18 cellular contexts compared by ENCODE assay signal in genomic region chr14:50340945-50341344, GRCh38. TPM values are rescaled to one million over a fixed set of nuclear protein-coding genes. Genes with fewer than 3 reads are reported as not detected.
DNase-seq lines count a peak whose midpoint lies in the region; ATAC-seq and TF ChIP-seq lines count a peak whose summit lies in the region.
"Had no signal": no experiment of that assay in that cellular context is flagged by ENCODE, and none has a peak within 500 bp of the region (broad histone marks: within the 10 kb centered on the region; RNA-seq: fewer than 3 reads in every experiment).

No MANE protein-coding gene starts in this region.

- no peaks in the 10 kb centered on the region for H3K79me2 ChIP-seq in DOHH2 (ENCODE audit: control insufficient read depth, low read length)
- H3K79me2 ChIP-seq in neural progenitor cell (ENCODE audit: low read depth) = no peaks in the 10 kb centered on the region

- no peak for TF ChIP-seq POLR2A in IMR-90 (IDR thresholded peaks at IDR 0.05; ENCODE audit: low read depth, low read length)

- H2BK5ac ChIP-seq in IMR-90 (ENCODE audit: low read depth, low read length, poor library complexity, severe bottlenecking) = no peak overlapping the region

- H3K4me1 ChIP-seq in DOHH2 (ENCODE audit: control insufficient read depth, low read length) (peaks cover 6% of the 10 kb centered on the region), IMR-90 (ENCODE audit: control insufficient read depth, insufficient read depth, low read length) (peaks cover 21% of the 10 kb centered on the region), neural progenitor cell (peaks cover 26% of the 10 kb centered on the region)

- H3K4ac ChIP-seq in IMR-90 (ENCODE audit: low read depth, low read length) = peak overlapping the region; percentile 33; the same call in 1 of the 2 replicates

- no peaks in the 10 kb centered on the region for H3K9me2 ChIP-seq in DOHH2 (replicated peaks; ENCODE audit: control insufficient read depth, low read length)

- H4K91ac ChIP-seq in IMR-90 (ENCODE audit: insufficient read depth, low read depth, low read length) = no peak overlapping the region

- H3K36me3 Mint-ChIP-seq in activated naive CD8-positive, alpha-beta T cell treated with anti-CD3 and anti-CD28 coated beads, Interleukin-2, amount 50 U/mL, for 24 hours (ENCODE audit: low read depth) = peaks cover 1% of the 10 kb centered on the region
- H3K36me3 Mint-ChIP-seq in neural progenitor cell = no peaks in the 10 kb centered on the region

- H3K4me3 ChIP-seq in DOHH2 (ENCODE audit: low read length) = no peak overlapping the region
- H3K4me3 ChIP-seq in IMR-90 (ENCODE audit: insufficient read depth, low read depth, low read length) = no peak overlapping the region
- H3K4me3 ChIP-seq in neural progenitor cell = no peak overlapping the region

- peaks cover 17% of the 10 kb centered on the region for H3K9me1 ChIP-seq in IMR-90 (ENCODE audit: insufficient read depth, low read length)

- no peak overlapping the region for H3K14ac ChIP-seq in IMR-90 (replicated peaks; ENCODE audit: low read depth, low read length)

- POLR2A ChIA-PET in IMR-90 (lab: Charles Lee; ENCODE audit: unreplicated experiment) = no interaction called here

- H3K9ac ChIP-seq in IMR-90 (ENCODE audit: low read depth, low read length) (no peak overlapping the region), neural progenitor cell (no peak overlapping the region)

- no peak overlapping the region for H2BK120ac ChIP-seq in IMR-90 (ENCODE audit: low read depth, low read length)

- H3K4me2 ChIP-seq in DOHH2 (ENCODE audit: low read length) = no peak overlapping the region
- H3K4me2 ChIP-seq in IMR-90 (ENCODE audit: low read depth, low read length) = no peak overlapping the region
- H3K4me2 ChIP-seq in neural progenitor cell = no peak overlapping the region

- 91% methylated on average over 8 of the region's 9 CpGs; no CpG with 5 or more reads in 1 of the 2 experiments for WGBS in IMR-90 (ENCODE audit: extremely low coverage in 2 of 2, insufficient read length in 1 of 2), 2 experiments

- H3K36me3 ChIP-seq in DOHH2 (ENCODE audit: control insufficient read depth, low read length) (no peaks in the 10 kb centered on the region), IMR-90 (ENCODE audit: control insufficient read depth, insufficient read depth, low read length) (no peaks in the 10 kb centered on the region), neural progenitor cell (no peaks in the 10 kb centered on the region)

- H4K20me1 ChIP-seq in DOHH2 (ENCODE audit: control insufficient read depth, insufficient read depth, low read depth, low read length) (no peaks in the 10 kb centered on the region), IMR-90 (ENCODE audit: insufficient read depth, low read length) (no peaks in the 10 kb centered on the region), neural progenitor cell (ENCODE audit: low read depth) (no peaks in the 10 kb centered on the region)

- peaks cover 36% of the 10 kb centered on the region for H3K4me1 Mint-ChIP-seq in activated naive CD8-positive, alpha-beta T cell treated with anti-CD3 and anti-CD28 coated beads, Interleukin-2, amount 50 U/mL, for 24 hours
- H3K4me1 Mint-ChIP-seq in neural progenitor cell = peaks cover 15% of the 10 kb centered on the region

- no peak overlapping the region for H4K5ac ChIP-seq in IMR-90 (ENCODE audit: low read depth, low read length)

- no peak overlapping the region for H3K4me3 Mint-ChIP-seq in activated naive CD8-positive, alpha-beta T cell treated with anti-CD3 and anti-CD28 coated beads, Interleukin-2, amount 50 U/mL, for 24 hours
- no peak overlapping the region for H3K4me3 Mint-ChIP-seq in neural progenitor cell
- H3K4me3 Mint-ChIP-seq: activated B cell treated with CpG ODN at 0.5 μM for 24 hours; CD4-positive, alpha-beta memory T cell; central memory CD8-positive, alpha-beta T cell; naive thymus-derived CD4-positive, alpha-beta T cell; stimulated activated naive CD8-positive, alpha-beta T cell treated with anti-CD3 and anti-CD28 coated beads, Interleukin-15, amount 100 ng/mL, for 72 hours had no signal

- H3K9me3 ChIP-seq in DOHH2 (ENCODE audit: control insufficient read depth, insufficient read depth, low read length) (no peaks in the 10 kb centered on the region), IMR-90 (ENCODE audit: control insufficient read depth, insufficient read depth, low read length) (no peaks in the 10 kb centered on the region), neural progenitor cell (ENCODE audit: low read depth) (no peaks in the 10 kb centered on the region)

- no peaks in the 10 kb centered on the region for H3F3A ChIP-seq in DOHH2 (ENCODE audit: control insufficient read depth, insufficient read depth)
- H3F3A ChIP-seq in neural progenitor cell (ENCODE audit: low read depth) = peaks cover 7% of the 10 kb centered on the region

- CTCF ChIA-PET in IMR-90 (lab: Yijun Ruan, JAX) = no interaction called here

- intact Hi-C loops in IMR-90 (cut with micrococcal nuclease) = no loop called here

- H3K27ac ChIP-seq in DOHH2 (ENCODE audit: low read depth, low read length) (no peak overlapping the region), IMR-90 (ENCODE audit: insufficient read depth, low read length) (no peak overlapping the region), neural progenitor cell (no peak overlapping the region)

- H2AK9ac ChIP-seq in IMR-90 (replicated peaks; ENCODE audit: low read depth, low read length, poor library complexity) = peak overlapping the region; percentile 45

- no peak for DNase-seq in IMR-90
- DNase-seq in activated naive CD8-positive, alpha-beta T cell treated with anti-CD3 and anti-CD28 coated beads, Interleukin-2, amount 50 U/mL, for 24 hours = peak; percentile 20
- DNase-seq in neural progenitor cell (ENCODE audit: low spot score) = peak; percentile 47
- DNase-seq in EL = no peak
- DNase-seq: activated B cell treated with CpG ODN at 0.5 μM for 24 hours; CD4-positive, alpha-beta memory T cell; hypothalamus; left ventricle myocardium superior; naive thymus-derived CD4-positive, alpha-beta T cell; NCI-H2029; NK-92 treated with Interleukin-12 subunit alpha and Interleukin-12 subunit beta, amount 100 ng/mL, for 24 hours; stimulated activated naive CD8-positive, alpha-beta T cell treated with anti-CD3 and anti-CD28 coated beads, Interleukin-15, amount 100 ng/mL, for 72 hours had no signal

- TF ChIP-seq RAD21 in IMR-90 (IDR thresholded peaks at IDR 0.05; ENCODE audit: low read length) = no peak

- H3K18ac ChIP-seq in IMR-90 (ENCODE audit: low read depth, low read length) = no peak overlapping the region

- no peak overlapping the region for H2BK15ac ChIP-seq in IMR-90 (ENCODE audit: low read depth, low read length)

- TF ChIP-seq CTCF in DOHH2 (IDR thresholded peaks at IDR 0.05; ENCODE audit: low read depth, low read length, poor library complexity, severe bottlenecking) (peak; percentile 50), IMR-90 (conservative IDR thresholded peaks at IDR 0.05; ENCODE audit: low read depth, low read length) (no peak), neural progenitor cell (IDR thresholded peaks at IDR 0.05) (peak; percentile 45)

- no peak overlapping the region for H3K27ac Mint-ChIP-seq in activated naive CD8-positive, alpha-beta T cell treated with anti-CD3 and anti-CD28 coated beads, Interleukin-2, amount 50 U/mL, for 24 hours
- no peak overlapping the region for H3K27ac Mint-ChIP-seq in neural progenitor cell
- H3K27ac Mint-ChIP-seq: activated B cell treated with CpG ODN at 0.5 μM for 24 hours; activated naive CD4-positive, alpha-beta T cell treated with anti-CD3 and anti-CD28 coated beads, Interleukin-2, amount 50 U/mL, for 72 hours; naive thymus-derived CD4-positive, alpha-beta T cell; stimulated activated naive CD8-positive, alpha-beta T cell treated with anti-CD3 and anti-CD28 coated beads, Interleukin-15, amount 100 ng/mL, for 72 hours had no signal

- no peak overlapping the region; the same call in none of the 2 replicates for H2AK5ac ChIP-seq in IMR-90 (ENCODE audit: low read depth, low read length)

- peaks cover 0 to 14% of the 10 kb centered on the region in 2 experiments; a peak in 2 of 4 replicates for H3K79me1 ChIP-seq in IMR-90 (ENCODE audit: low read depth in 1 of 2, low read length in 2 of 2)

- ATAC-seq in IMR-90 (ENCODE audit: low read depth) (no peak), HG03135 (IDR thresholded peaks at IDR 0.05; ENCODE audit: unreplicated experiment) (no peak), HG02642 (IDR thresholded peaks at IDR 0.05; ENCODE audit: poor library complexity, unreplicated experiment) (no peak), HG03457 (IDR thresholded peaks at IDR 0.05; ENCODE audit: unreplicated experiment) (no peak)
- ATAC-seq in activated naive CD8-positive, alpha-beta T cell treated with anti-CD3 and anti-CD28 coated beads, Interleukin-2, amount 50 U/mL, for 24 hours = no peak
- ATAC-seq: activated naive CD4-positive, alpha-beta T cell treated with anti-CD3 and anti-CD28 coated beads, Interleukin-2, amount 50 U/mL, for 72 hours; left ventricle myocardium superior; naive thymus-derived CD4-positive, alpha-beta T cell; stimulated activated naive CD8-positive, alpha-beta T cell treated with anti-CD3 and anti-CD28 coated beads, Interleukin-15, amount 100 ng/mL, for 72 hours had no signal

- no TSS peak for BruUV-seq in IMR-90 (replicated peaks; lab: Mats Ljungman, UMichigan)

- H2BK20ac ChIP-seq in IMR-90 (ENCODE audit: low read depth, low read length) = peak overlapping the region; percentile 48; the same call in 1 of the 2 replicates

- no peaks in the 10 kb centered on the region for H3K9me3 Mint-ChIP-seq in activated naive CD8-positive, alpha-beta T cell treated with anti-CD3 and anti-CD28 coated beads, Interleukin-2, amount 50 U/mL, for 24 hours
- no peaks in the 10 kb centered on the region for H3K9me3 Mint-ChIP-seq in neural progenitor cell
- H3K9me3 Mint-ChIP-seq: activated B cell treated with CpG ODN at 0.5 μM for 24 hours; activated naive CD4-positive, alpha-beta T cell treated with anti-CD3 and anti-CD28 coated beads, Interleukin-2, amount 50 U/mL, for 72 hours; CD4-positive, alpha-beta memory T cell; central memory CD8-positive, alpha-beta T cell; naive thymus-derived CD4-positive, alpha-beta T cell; stimulated activated naive CD8-positive, alpha-beta T cell treated with anti-CD3 and anti-CD28 coated beads, Interleukin-15, amount 100 ng/mL, for 72 hours had no signal

- H3K23ac ChIP-seq in IMR-90 (ENCODE audit: low read depth, low read length) = no peak overlapping the region

- no peaks in the 10 kb centered on the region for H3K27me3 Mint-ChIP-seq in activated naive CD8-positive, alpha-beta T cell treated with anti-CD3 and anti-CD28 coated beads, Interleukin-2, amount 50 U/mL, for 24 hours
- H3K27me3 Mint-ChIP-seq in neural progenitor cell (ENCODE audit: insufficient read depth, low read depth) = no peaks in the 10 kb centered on the region
- H3K27me3 Mint-ChIP-seq: activated B cell treated with CpG ODN at 0.5 μM for 24 hours; CD4-positive, alpha-beta memory T cell; central memory CD8-positive, alpha-beta T cell; stimulated activated naive CD8-positive, alpha-beta T cell treated with anti-CD3 and anti-CD28 coated beads, Interleukin-15, amount 100 ng/mL, for 72 hours had no signal

- dilution Hi-C loops in IMR-90 (cut with HindIII; ENCODE audit: low sequenced_read_pairs, unreplicated experiment) = no loop called here

- no peaks in the 10 kb centered on the region for H3K27me3 ChIP-seq in DOHH2 (ENCODE audit: control insufficient read depth, low read length)
- H3K27me3 ChIP-seq in IMR-90 (ENCODE audit: control insufficient read depth, insufficient read depth, low read length) = no peaks in the 10 kb centered on the region
- H3K27me3 ChIP-seq in neural progenitor cell = no peaks in the 10 kb centered on the region

- in situ Hi-C loops in IMR-90 (cut with MboI; ENCODE audit: low sequenced_read_pairs) = no loop called here

- H2AFZ ChIP-seq in IMR-90 (replicated peaks; ENCODE audit: low read length, poor library complexity) = no peak overlapping the region
- no peak overlapping the region for H2AFZ ChIP-seq in neural progenitor cell (replicated peaks)

- H3K56ac ChIP-seq in IMR-90 (ENCODE audit: extremely low read depth, insufficient read depth, low read length) = no peak overlapping the region

- no peak overlapping the region for H4K8ac ChIP-seq in IMR-90 (ENCODE audit: low read depth in 2 of 2, low read length in 2 of 2)

RNA-seq across cellular contexts. Expression of gene DMAC2L, which starts 28.8 kb away (rescaled TPM):
- total RNA-seq in IMR-90 (2012; rRNA removed) (3.9 and 5.0 TPM in 2 replicates), neural progenitor cell (ENCODE audit: low replicate concordance) (17.1 and 17.6 TPM in 2 replicates)
- 6.1 and 7.8 TPM in 2 replicates for polyA plus RNA-seq in IMR-90 (2012; rRNA removed)
- 2.2 and 9.5 TPM in 2 replicates for polyA plus RNA-seq in IMR-90 (2012; cell fraction: cytosol; rRNA removed)
- polyA plus RNA-seq in IMR-90 (2012; cell fraction: nucleus; rRNA removed; ENCODE audit: low replicate concordance) = 6.2 and 11.8 TPM in 2 replicates

RNA-seq across cellular contexts. Expression of gene L2HGDH, which starts 28.9 kb away (rescaled TPM):
- total RNA-seq in IMR-90 (2012; rRNA removed) = 3.8 and 5.0 TPM in 2 replicates
- polyA plus RNA-seq in IMR-90 (2012; rRNA removed) = 2.8 and 3.1 TPM in 2 replicates
- polyA plus RNA-seq in IMR-90 (2012; cell fraction: cytosol; rRNA removed) = 1.5 and 2.3 TPM in 2 replicates
- 0.87 and 2.4 TPM in 2 replicates for polyA plus RNA-seq in IMR-90 (2012; cell fraction: nucleus; rRNA removed; ENCODE audit: low replicate concordance)
- 13.6 and 14.0 TPM in 2 replicates for total RNA-seq in neural progenitor cell (ENCODE audit: low replicate concordance)

RNA-seq across cellular contexts. Expression of gene CDKL1, which starts 55.7 kb away (rescaled TPM):
- total RNA-seq in IMR-90 (2012; rRNA removed) (3.8 and 7.2 TPM in 2 replicates), neural progenitor cell (ENCODE audit: low replicate concordance) (0.62 and 2.5 TPM in 2 replicates)
- 1.5 and 1.9 TPM in 2 replicates for polyA plus RNA-seq in IMR-90 (2012; rRNA removed)
- polyA plus RNA-seq in IMR-90 (2012; cell fraction: cytosol; rRNA removed) = 0.75 and 0.87 TPM in 2 replicates
- polyA plus RNA-seq in IMR-90 (2012; cell fraction: nucleus; rRNA removed; ENCODE audit: low replicate concordance) = 1.0 and 5.3 TPM in 2 replicates

Comparison
In these comparisons a context has a peak if more than half of its experiments do, and no peak if none do; other contexts are left out.
1. DNase-seq: peak in activated naive CD8-positive, alpha-beta T cell treated with anti-CD3 and anti-CD28 coated beads, Interleukin-2, amount 50 U/mL, for 24 hours (single experiment) and neural progenitor cell (single experiment); none in IMR-90 (single experiment) and EL (single experiment).